ENCODE assay signal across 8 cellular contexts in the genomic region with DNA sequence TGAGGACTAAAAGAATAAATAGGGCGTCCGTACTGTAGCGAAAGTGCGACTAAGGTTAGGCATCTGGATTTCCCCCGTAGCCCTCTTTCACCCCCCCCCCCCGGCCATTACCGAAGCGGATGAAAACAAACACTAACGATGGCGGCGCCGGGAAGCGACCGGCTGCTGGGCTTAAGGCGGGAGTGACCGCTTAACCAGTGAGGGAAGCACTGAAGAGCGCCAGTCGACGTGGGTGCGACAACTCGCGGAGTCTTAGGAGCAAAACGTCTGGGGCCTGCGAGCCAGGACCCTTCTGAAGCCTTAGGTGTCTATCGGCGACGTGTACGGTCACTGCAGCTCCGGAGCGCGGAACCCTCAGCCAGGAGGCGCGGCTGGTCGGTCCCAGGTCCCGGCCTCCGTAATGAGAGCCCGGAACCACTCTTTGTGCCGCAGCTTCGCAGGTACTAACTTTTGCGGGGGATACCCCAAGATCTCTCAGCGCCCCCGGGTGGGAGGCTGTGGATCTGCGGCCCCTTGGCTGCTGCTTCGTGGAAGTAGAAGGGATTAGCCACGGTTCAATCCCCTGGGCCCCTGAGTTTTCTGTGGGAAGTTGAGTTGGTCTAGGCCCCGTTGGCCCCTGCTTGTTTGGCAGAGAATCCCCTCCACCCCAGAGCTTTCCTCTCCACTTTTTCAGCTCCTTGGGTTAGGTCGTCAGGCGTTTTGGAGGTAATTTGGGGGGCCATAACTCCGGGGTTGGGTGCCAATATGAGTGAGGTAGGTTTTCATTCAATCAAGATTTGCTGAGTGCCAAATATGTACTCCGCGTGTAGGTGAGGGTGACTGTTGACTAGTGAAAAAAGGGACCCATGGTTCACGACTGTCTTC. TPM values are rescaled to one million over a fixed set of nuclear protein-coding genes. Genes with fewer than 3 reads are reported as not detected.
A peak's percentile ranks its signal among the peaks of the same experiment; 100 is the strongest.
DNase-seq lines count a peak whose midpoint lies in the region; ATAC-seq and TF ChIP-seq lines count a peak whose summit lies in the region.

A gene (plus strand): TSS at position 103 of the 864 bp plus-strand sequence. CDS start 26,739 bp downstream, outside the sequence.

- peaks cover 59% of the 10 kb centered on the region for H3K79me2 ChIP-seq in Karpas-422 (ENCODE audit: low read length)

- peak in 1 of 2 donors; percentile 27 for TF ChIP-seq POLR2A in suprapubic skin (IDR thresholded peaks at IDR 0.05)

- peak; percentile 43 to 78 for TF ChIP-seq CTCF in suprapubic skin (IDR thresholded peaks at IDR 0.05)

- peak within 1 kb of the TSS; percentile 91 for H3K4me2 ChIP-seq in Karpas-422 (ENCODE audit: low read depth, low read length, poor library complexity, severe bottlenecking)

- no peaks in the 10 kb centered on the region for H3K9me2 ChIP-seq in Karpas-422 (replicated peaks; ENCODE audit: insufficient read depth, low read length)

- 2% methylated on average over 41 of the region's 52 CpGs for WGBS in suprapubic skin

- H3K4me1 Mint-ChIP-seq in activated naive CD4-positive, alpha-beta T cell treated with anti-CD3 and anti-CD28 coated beads for 36 hours (ENCODE audit: low read depth) = peaks cover 43% of the 10 kb centered on the region

- H3K27ac ChIP-seq in Karpas-422 (ENCODE audit: low read length) (peak within 1 kb of the TSS; percentile 87), suprapubic skin (peak within 1 kb of the TSS; percentile 97)

- H3K36me3 Mint-ChIP-seq in activated naive CD4-positive, alpha-beta T cell treated with anti-CD3 and anti-CD28 coated beads for 36 hours (ENCODE audit: low read depth) = peaks cover 5% of the 10 kb centered on the region

- H3K9ac ChIP-seq in Karpas-422 (ENCODE audit: low read length) = peak within 1 kb of the TSS; percentile 96

- no peaks in the 10 kb centered on the region for H3K9me3 ChIP-seq in Karpas-422 (ENCODE audit: low read length)
- no peaks in the 10 kb centered on the region for H3K9me3 ChIP-seq in suprapubic skin

- H3K27me3 Mint-ChIP-seq in activated naive CD4-positive, alpha-beta T cell treated with anti-CD3 and anti-CD28 coated beads for 36 hours (ENCODE audit: low read depth) = no peaks in the 10 kb centered on the region

- peaks cover 26% of the 10 kb centered on the region for H3K4me1 ChIP-seq in Karpas-422 (ENCODE audit: low read length)
- peaks cover 47% of the 10 kb centered on the region for H3K4me1 ChIP-seq in suprapubic skin

- peak within 1 kb of the TSS; percentile 99 for H3K4me3 ChIP-seq in Karpas-422 (ENCODE audit: low read length)
- H3K4me3 ChIP-seq in suprapubic skin = peak within 1 kb of the TSS; percentile 90

- H3K27ac Mint-ChIP-seq in activated naive CD4-positive, alpha-beta T cell treated with anti-CD3 and anti-CD28 coated beads for 36 hours = peak within 1 kb of the TSS; percentile 99

- H4K20me1 ChIP-seq in Karpas-422 (ENCODE audit: insufficient read depth, low read depth, low read length) = no peaks in the 10 kb centered on the region

- intact Hi-C loops in activated naive CD4-positive, alpha-beta T cell treated with anti-CD3 and anti-CD28 coated beads for 36 hours (cut with micrococcal nuclease) = loop anchor here (1.0 to 10.0 kb wide), 15 partner anchors 23 to 773 kb away; a partner anchor contains a TSS

- peak; percentile 57 for ATAC-seq in GM21825 (IDR thresholded peaks at IDR 0.05; ENCODE audit: unreplicated experiment)

- H3K4me3 Mint-ChIP-seq in activated naive CD4-positive, alpha-beta T cell treated with anti-CD3 and anti-CD28 coated beads for 36 hours = peak within 1 kb of the TSS; percentile 89

- TF ChIP-seq EP300 in suprapubic skin (IDR thresholded peaks at IDR 0.05) = no peak

- H3K9me3 Mint-ChIP-seq in activated naive CD4-positive, alpha-beta T cell treated with anti-CD3 and anti-CD28 coated beads for 36 hours = no peaks in the 10 kb centered on the region

- H3K36me3 ChIP-seq in Karpas-422 (ENCODE audit: insufficient read depth, low read length) (peaks cover 7% of the 10 kb centered on the region; the same call in 1 of the 2 replicates), suprapubic skin (peaks cover 11% of the 10 kb centered on the region)

- no peaks in the 10 kb centered on the region for H3K27me3 ChIP-seq in Karpas-422 (ENCODE audit: low read length)
- H3K27me3 ChIP-seq in suprapubic skin = no peaks in the 10 kb centered on the region

- CTCF ChIA-PET in activated naive CD4-positive, alpha-beta T cell treated with anti-CD3 and anti-CD28 coated beads for 36 hours (lab: Charles Lee) = interaction anchor here (0.6 to 2.6 kb wide), 22 partner anchors 10 to 395 kb away, joined by 3 to 16 read pairs (median 4); a partner anchor contains a TSS

- peak; percentile 83 for DNase-seq in ELF-1 (ENCODE audit: low read depth, low spot score)
- peak; percentile 91 for DNase-seq in Karpas-422
- DNase-seq in SK-N-DZ (ENCODE audit: low spot score) = peak; percentile 85
- peak; percentile 92 for DNase-seq in activated naive CD4-positive, alpha-beta T cell treated with anti-CD3 and anti-CD28 coated beads for 36 hours
- DNase-seq in globus pallidus (ENCODE audit: low spot score) = peak; percentile 80
- peak; percentile 68 for DNase-seq in occipital lobe (lab: John Stamatoyannopoulos, UW)
- peak; percentile 90 to 91 for DNase-seq in suprapubic skin (ENCODE audit: low spot score in 2 of 2)

- H2AFZ ChIP-seq in Karpas-422 (ENCODE audit: low read length) = peak within 1 kb of the TSS; percentile 87

RNA-seq across cellular contexts. Expression of the gene that starts here (rescaled TPM):
- 77.4 and 79.2 TPM in 2 replicates for total RNA-seq in Karpas-422 (2014; rRNA removed; shearing (Covaris generic); ENCODE audit: low replicate concordance)
- polyA plus RNA-seq in SK-N-DZ (2014; cell fraction: cytosol; rRNA removed) = 56.9 and 58.3 TPM in 2 replicates
- polyA plus RNA-seq in SK-N-DZ (2014; cell fraction: nucleus; rRNA removed) = 40.9 and 60.5 TPM in 2 replicates
- 10 to 100 TPM; 54.7 to 55.6 TPM for total RNA-seq in activated naive CD4-positive, alpha-beta T cell treated with anti-CD3 and anti-CD28 coated beads for 36 hours
- 54.3 TPM for total RNA-seq in occipital lobe
- total RNA-seq in suprapubic skin = 10 to 100 TPM; 68.8 to 94.3 (median 90.2) TPM

Comparison
In these comparisons a context has a peak if more than half of its experiments do, and no peak if none do; other contexts are left out.
1. Peak in every context shown above with its lines: DNase-seq, ATAC-seq, H3K4me3 ChIP-seq and H3K27ac ChIP-seq.